ENCODE assay signal across 11 cellular contexts in the genomic region with DNA sequence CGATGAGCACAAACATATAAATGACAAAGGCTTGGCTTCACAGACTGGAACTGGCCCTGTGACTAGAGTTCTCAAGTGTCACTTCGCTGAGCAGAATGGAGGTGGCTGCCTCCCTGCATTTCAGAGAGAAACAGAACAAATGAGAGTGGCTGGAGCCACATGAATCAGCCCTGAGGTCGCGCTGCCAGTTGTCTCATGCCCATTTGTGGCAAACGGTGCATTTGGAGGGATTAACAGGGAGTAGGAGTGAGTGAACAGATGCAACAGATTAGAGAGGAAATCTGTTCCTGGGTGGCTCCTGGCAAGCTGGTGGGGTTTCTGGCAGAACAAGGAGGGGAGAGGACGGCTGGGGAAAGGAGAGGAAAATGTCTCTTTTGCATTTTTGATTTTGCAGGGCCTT. TPM values are rescaled to one million over a fixed set of nuclear protein-coding genes. Genes with fewer than 3 reads are reported as not detected.
DNase-seq lines count a peak whose midpoint lies in the region; ATAC-seq and TF ChIP-seq lines count a peak whose summit lies in the region.
"Had no signal": no experiment of that assay in that cellular context is flagged by ENCODE, and none has a peak within 500 bp of the region (broad histone marks: within the 10 kb centered on the region; RNA-seq: fewer than 3 reads in every experiment).

No MANE protein-coding gene starts in this region.

- H3K27me3 Mint-ChIP-seq in T-helper 17 cell (no peaks in the 10 kb centered on the region), type B pancreatic cell (no peaks in the 10 kb centered on the region)

- H3K4me1 Mint-ChIP-seq in T-helper 17 cell: peaks cover 6% of the 10 kb centered on the region
- peaks cover 9% of the 10 kb centered on the region for H3K4me1 Mint-ChIP-seq in type B pancreatic cell (ENCODE audit: unreplicated experiment)

- peak overlapping the region; percentile 32 for H3K27ac Mint-ChIP-seq in T-helper 17 cell
- peak overlapping the region; percentile 75 for H3K27ac Mint-ChIP-seq in type B pancreatic cell

- DNase-seq in NCI-H510A treated with DMSO at 0.1 percent for 48 hours (lab: John Stamatoyannopoulos, UW) (peak; percentile 1), NCI-H510A (lab: John Stamatoyannopoulos, UW) (no peak), T-helper 17 cell (no peak), iris pigment epithelial cell (ENCODE audit: low read depth) (peak; percentile 7), type B pancreatic cell (ENCODE audit: extremely low spot score, unreplicated experiment) (no peak), NOMO-1 treated with DMSO at 0.1 percent for 48 hours (lab: John Stamatoyannopoulos, UW; ENCODE audit: unreplicated experiment) (no peak), globus pallidus (ENCODE audit: low spot score) (no peak)
- DNase-seq: EL, left cardiac atrium, SW 1271 had no signal

- H3K9me3 Mint-ChIP-seq in type B pancreatic cell: no peaks in the 10 kb centered on the region

- H3K4me3 Mint-ChIP-seq in T-helper 17 cell: no peak overlapping the region
- H3K4me3 Mint-ChIP-seq in type B pancreatic cell: peak overlapping the region; percentile 58

- H3K36me3 Mint-ChIP-seq in T-helper 17 cell (ENCODE audit: low read depth): peaks cover 3% of the 10 kb centered on the region
- H3K36me3 Mint-ChIP-seq in type B pancreatic cell: no peaks in the 10 kb centered on the region

- H3K9me3 ChIP-seq in T-helper 17 cell (ENCODE audit: control insufficient read depth, low read length, poor library complexity, severe bottlenecking): no peaks in the 10 kb centered on the region

- ATAC-seq in T-helper 17 cell: no peak
- ATAC-seq in GM19351 (IDR thresholded peaks at IDR 0.05; ENCODE audit: unreplicated experiment): no peak

- no peak for TF ChIP-seq CTCF in type B pancreatic cell (conservative IDR thresholded peaks at IDR 0.05)

RNA-seq across cellular contexts. Expression of a gene that starts 57.2 kb away (rescaled TPM):
- total RNA-seq in T-helper 17 cell (10 to 100 TPM; 70.1 to 73.4 TPM), type B pancreatic cell (ENCODE audit: low replicate concordance) (27.1 and 36.2 TPM in 2 replicates)

Comparison
In these comparisons a context has a peak if more than half of its experiments do, and no peak if none do; other contexts are left out.
1. DNase-seq: peak in NCI-H510A treated with DMSO at 0.1 percent for 48 hours (single experiment) and iris pigment epithelial cell (single experiment); none in NCI-H510A (single experiment), T-helper 17 cell (0 of 3), type B pancreatic cell (single experiment), NOMO-1 treated with DMSO at 0.1 percent for 48 hours (single experiment) and globus pallidus (single experiment).